Comparison of ENCODE assay signal across 2 cellular contexts in the genomic region with DNA sequence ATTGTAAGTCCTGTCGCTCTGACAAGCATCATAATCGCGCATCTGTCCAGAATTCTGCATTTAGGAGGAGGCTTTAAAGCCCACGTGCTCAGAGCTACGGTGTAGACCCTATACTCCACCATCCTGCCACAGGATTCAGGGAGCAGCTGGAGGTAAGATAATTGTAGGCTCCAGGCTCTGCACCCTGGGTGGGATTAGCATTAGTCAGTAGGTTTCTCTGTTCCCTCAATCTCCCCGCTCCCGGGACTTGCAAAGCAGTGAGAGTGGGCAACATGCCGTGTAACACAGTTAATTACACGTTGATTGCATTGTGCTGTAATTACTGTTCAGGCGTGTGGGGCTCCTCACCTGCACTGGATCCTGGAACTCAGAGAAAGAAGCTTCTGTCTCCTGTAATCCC.
TF ChIP-seq lines count a peak whose summit lies in the region.

No MANE protein-coding gene starts in this region.

TF ChIP-seq in K562, 482 proteins besides CTCF, POLR2A, EP300 and RAD21:
- TF ChIP-seq, protein P1, sequence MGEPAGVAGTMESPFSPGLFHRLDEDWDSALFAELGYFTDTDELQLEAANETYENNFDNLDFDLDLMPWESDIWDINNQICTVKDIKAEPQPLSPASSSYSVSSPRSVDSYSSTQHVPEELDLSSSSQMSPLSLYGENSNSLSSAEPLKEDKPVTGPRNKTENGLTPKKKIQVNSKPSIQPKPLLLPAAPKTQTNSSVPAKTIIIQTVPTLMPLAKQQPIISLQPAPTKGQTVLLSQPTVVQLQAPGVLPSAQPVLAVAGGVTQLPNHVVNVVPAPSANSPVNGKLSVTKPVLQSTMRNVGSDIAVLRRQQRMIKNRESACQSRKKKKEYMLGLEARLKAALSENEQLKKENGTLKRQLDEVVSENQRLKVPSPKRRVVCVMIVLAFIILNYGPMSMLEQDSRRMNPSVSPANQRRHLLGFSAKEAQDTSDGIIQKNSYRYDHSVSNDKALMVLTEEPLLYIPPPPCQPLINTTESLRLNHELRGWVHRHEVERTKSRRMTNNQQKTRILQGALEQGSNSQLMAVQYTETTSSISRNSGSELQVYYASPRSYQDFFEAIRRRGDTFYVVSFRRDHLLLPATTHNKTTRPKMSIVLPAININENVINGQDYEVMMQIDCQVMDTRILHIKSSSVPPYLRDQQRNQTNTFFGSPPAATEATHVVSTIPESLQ (CRISPR knock-in tag; IDR thresholded peaks at IDR 0.05) = peak; percentile 38; the same call in 1 of the 2 replicates
- TF ChIP-seq FOXK2 (conservative IDR thresholded peaks at IDR 0.05 in 1 of 2, IDR thresholded peaks at IDR 0.05 in 1 of 2; ENCODE audit: low read depth in 2 of 2) = no peak
- TF ChIP-seq, protein P2, sequence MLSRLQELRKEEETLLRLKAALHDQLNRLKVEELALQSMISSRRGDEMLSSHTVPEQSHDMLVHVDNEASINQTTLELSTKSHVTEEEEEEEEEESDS (CRISPR knock-in tag; IDR thresholded peaks at IDR 0.05) = no peak

TF ChIP-seq in SK-N-SH treated with all-trans-retinoic acid at 6 μM for 48 hours, 23 proteins besides CTCF, POLR2A, EP300 and RAD21 (continued from another document):
- TF ChIP-seq ZNF565 (CRISPR knock-in tag; conservative IDR thresholded peaks at IDR 0.05; ENCODE audit: low read depth) (no peak), PPARA (CRISPR knock-in tag; IDR thresholded peaks at IDR 0.05; ENCODE audit: borderline replicate concordance) (no peak)
- TF ChIP-seq, protein P3, sequence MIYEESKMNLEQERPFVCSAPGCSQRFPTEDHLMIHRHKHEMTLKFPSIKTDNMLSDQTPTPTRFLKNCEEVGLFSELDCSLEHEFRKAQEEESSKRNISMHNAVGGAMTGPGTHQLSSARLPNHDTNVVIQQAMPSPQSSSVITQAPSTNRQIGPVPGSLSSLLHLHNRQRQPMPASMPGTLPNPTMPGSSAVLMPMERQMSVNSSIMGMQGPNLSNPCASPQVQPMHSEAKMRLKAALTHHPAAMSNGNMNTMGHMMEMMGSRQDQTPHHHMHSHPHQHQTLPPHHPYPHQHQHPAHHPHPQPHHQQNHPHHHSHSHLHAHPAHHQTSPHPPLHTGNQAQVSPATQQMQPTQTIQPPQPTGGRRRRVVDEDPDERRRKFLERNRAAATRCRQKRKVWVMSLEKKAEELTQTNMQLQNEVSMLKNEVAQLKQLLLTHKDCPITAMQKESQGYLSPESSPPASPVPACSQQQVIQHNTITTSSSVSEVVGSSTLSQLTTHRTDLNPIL (CRISPR knock-in tag; IDR thresholded peaks at IDR 0.05; ENCODE audit: low read depth) = no peak
- TF ChIP-seq, protein P4, sequence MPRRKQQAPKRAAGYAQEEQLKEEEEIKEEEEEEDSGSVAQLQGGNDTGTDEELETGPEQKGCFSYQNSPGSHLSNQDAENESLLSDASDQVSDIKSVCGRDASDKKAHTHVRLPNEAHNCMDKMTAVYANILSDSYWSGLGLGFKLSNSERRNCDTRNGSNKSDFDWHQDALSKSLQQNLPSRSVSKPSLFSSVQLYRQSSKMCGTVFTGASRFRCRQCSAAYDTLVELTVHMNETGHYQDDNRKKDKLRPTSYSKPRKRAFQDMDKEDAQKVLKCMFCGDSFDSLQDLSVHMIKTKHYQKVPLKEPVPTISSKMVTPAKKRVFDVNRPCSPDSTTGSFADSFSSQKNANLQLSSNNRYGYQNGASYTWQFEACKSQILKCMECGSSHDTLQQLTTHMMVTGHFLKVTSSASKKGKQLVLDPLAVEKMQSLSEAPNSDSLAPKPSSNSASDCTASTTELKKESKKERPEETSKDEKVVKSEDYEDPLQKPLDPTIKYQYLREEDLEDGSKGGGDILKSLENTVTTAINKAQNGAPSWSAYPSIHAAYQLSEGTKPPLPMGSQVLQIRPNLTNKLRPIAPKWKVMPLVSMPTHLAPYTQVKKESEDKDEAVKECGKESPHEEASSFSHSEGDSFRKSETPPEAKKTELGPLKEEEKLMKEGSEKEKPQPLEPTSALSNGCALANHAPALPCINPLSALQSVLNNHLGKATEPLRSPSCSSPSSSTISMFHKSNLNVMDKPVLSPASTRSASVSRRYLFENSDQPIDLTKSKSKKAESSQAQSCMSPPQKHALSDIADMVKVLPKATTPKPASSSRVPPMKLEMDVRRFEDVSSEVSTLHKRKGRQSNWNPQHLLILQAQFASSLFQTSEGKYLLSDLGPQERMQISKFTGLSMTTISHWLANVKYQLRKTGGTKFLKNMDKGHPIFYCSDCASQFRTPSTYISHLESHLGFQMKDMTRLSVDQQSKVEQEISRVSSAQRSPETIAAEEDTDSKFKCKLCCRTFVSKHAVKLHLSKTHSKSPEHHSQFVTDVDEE (CRISPR knock-in tag; IDR thresholded peaks at IDR 0.05) = no peak
TF ChIP-seq in SK-N-SH treated with all-trans-retinoic acid at 6 μM for 48 hours: peak in this region for 0.
